ENCODE assay signal across 12 cellular contexts in the genomic region with DNA sequence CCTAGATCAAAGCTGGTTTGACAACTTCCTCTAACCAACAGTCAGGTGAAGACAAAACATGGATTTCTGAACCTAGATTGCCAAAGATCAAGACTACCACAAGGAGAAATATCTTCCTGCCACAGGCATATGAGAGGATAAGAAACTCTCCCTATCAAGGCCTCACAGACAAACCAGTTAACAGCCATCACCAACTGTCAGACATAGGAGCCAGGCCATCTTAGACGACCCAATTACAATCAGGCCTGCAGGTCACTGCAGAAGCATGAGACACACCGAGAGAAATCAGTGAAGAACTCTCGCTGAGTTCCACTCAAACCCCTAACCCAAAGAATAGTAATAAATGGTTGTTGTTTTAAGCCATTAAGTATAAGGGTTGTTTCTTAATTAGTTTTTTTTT. TPM values are rescaled to one million over a fixed set of nuclear protein-coding genes. Genes with fewer than 3 reads are reported as not detected.
"Had no signal": no experiment of that assay in that cellular context is flagged by ENCODE, and none has a peak within 500 bp of the region (broad histone marks: within the 10 kb centered on the region; RNA-seq: fewer than 3 reads in every experiment).

No MANE protein-coding gene starts in this region.

RNA-seq across cellular contexts. Expression of gene NUTM2G, which starts 45.4 kb away (rescaled TPM):
- total RNA-seq: activated B cell treated with CpG ODN at 0.5 μM for 24 hours; activated CD4-positive, alpha-beta memory T cell treated with anti-CD3 and anti-CD28 coated beads for 36 hours; activated T-cell treated with anti-CD3 and anti-CD28 coated beads, Interleukin-2, amount 50 U/mL, for 4 hours; activated T-helper 1 cell treated with anti-CD3 and anti-CD28 coated beads, Interleukin-12 subunit alpha, Interleukin-12 subunit beta, Interleukin-2, Interleukin-4 antibody, amounts not matched to agents 30 ng/mL and 10 ng/mL and 1 ng/mL, durations not matched to agents 14 hours and 24 hours and 36 hours; bronchial epithelial cell; LHCN-M2; NCI-H460; PC-9; Right ventricle myocardium inferior; SK-MEL-5; T-cell; T-helper 17 cell had no signal
